ENCODE assay signal across 1 cellular context in the genomic region with DNA sequence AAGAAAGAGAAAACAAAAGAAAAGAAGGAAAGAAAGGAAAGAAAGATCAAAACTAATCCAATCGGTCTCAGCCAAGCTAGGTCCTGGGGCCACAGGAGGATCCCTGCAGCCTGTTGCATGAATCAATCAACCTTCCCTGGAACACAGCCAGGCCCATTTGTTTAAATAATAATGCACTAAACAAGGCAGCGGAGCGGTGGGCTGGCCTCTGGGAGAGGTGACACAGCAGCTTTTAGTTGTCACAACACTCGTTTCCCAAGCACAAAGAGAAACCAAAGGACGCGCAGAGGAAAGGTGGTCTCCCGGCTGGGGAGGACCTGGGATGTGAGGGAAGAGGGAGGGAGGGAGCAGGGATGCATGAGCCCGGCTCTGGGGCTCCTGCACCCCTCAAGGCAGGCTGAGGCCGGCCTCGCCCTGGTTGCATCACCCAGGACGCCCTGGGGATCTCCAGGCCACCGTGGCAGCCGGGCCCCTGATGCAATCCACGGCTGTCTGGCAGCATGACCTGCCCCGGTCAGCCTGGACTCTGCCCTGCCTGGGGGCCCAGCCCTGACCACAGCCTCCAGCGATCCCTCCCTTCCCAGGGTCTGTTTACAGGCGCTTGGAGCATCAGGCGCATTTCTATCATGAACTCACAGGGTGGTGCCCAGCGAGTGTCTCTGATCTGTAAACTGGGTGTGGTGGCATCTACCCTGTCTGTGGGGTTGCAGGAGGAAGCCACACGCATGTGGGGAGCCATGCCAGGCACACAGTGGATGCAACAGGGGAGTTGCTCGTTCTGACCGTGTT.
TF ChIP-seq lines count a peak whose summit lies in the region.

No MANE protein-coding gene starts in this region.

TF ChIP-seq in HepG2, 621 proteins besides CTCF, POLR2A, EP300 and RAD21 (continued from another document and continues in another):
- TF ChIP-seq, protein P1, sequence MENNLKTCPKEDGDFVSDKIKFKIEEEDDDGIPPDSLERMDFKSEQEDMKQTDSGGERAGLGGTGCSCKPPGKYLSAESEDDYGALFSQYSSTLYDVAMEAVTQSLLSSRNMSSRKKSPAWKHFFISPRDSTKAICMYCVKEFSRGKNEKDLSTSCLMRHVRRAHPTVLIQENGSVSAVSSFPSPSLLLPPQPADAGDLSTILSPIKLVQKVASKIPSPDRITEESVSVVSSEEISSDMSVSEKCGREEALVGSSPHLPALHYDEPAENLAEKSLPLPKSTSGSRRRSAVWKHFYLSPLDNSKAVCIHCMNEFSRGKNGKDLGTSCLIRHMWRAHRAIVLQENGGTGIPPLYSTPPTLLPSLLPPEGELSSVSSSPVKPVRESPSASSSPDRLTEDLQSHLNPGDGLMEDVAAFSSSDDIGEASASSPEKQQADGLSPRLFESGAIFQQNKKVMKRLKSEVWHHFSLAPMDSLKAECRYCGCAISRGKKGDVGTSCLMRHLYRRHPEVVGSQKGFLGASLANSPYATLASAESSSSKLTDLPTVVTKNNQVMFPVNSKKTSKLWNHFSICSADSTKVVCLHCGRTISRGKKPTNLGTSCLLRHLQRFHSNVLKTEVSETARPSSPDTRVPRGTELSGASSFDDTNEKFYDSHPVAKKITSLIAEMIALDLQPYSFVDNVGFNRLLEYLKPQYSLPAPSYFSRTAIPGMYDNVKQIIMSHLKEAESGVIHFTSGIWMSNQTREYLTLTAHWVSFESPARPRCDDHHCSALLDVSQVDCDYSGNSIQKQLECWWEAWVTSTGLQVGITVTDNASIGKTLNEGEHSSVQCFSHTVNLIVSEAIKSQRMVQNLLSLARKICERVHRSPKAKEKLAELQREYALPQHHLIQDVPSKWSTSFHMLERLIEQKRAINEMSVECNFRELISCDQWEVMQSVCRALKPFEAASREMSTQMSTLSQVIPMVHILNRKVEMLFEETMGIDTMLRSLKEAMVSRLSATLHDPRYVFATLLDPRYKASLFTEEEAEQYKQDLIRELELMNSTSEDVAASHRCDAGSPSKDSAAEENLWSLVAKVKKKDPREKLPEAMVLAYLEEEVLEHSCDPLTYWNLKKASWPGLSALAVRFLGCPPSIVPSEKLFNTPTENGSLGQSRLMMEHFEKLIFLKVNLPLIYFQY (CRISPR knock-in tag; IDR thresholded peaks at IDR 0.05; ENCODE audit: borderline replicate concordance): peak; percentile 76; the same call in 1 of the 2 replicates
- peak; percentile 9; the same call in 1 of the 2 replicates for TF ChIP-seq PHF20 (CRISPR knock-in tag; IDR thresholded peaks at IDR 0.05)
- TF ChIP-seq ZBTB8A (CRISPR knock-in tag; IDR thresholded peaks at IDR 0.05; ENCODE audit: borderline replicate concordance, low read depth): no peak; the same call in 1 of the 2 replicates
- TF ChIP-seq ZNF33A (CRISPR knock-in tag; IDR thresholded peaks at IDR 0.05; ENCODE audit: borderline replicate concordance): no peak
- peak; percentile 99 for TF ChIP-seq ZNF746 (CRISPR knock-in tag; IDR thresholded peaks at IDR 0.05)
- TF ChIP-seq ZNF850 (CRISPR knock-in tag; conservative IDR thresholded peaks at IDR 0.05): no peak
- TF ChIP-seq, protein P2, sequence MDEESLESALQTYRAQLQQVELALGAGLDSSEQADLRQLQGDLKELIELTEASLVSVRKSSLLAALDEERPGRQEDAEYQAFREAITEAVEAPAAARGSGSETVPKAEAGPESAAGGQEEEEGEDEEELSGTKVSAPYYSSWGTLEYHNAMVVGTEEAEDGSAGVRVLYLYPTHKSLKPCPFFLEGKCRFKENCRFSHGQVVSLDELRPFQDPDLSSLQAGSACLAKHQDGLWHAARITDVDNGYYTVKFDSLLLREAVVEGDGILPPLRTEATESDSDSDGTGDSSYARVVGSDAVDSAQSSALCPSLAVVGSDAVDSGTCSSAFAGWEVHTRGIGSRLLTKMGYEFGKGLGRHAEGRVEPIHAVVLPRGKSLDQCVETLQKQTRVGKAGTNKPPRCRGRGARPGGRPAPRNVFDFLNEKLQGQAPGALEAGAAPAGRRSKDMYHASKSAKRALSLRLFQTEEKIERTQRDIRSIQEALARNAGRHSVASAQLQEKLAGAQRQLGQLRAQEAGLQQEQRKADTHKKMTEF (CRISPR knock-in tag; IDR thresholded peaks at IDR 0.05): peak; percentile 99
- TF ChIP-seq ZNF816 (CRISPR knock-in tag; IDR thresholded peaks at IDR 0.05; ENCODE audit: borderline replicate concordance): no peak; the same call in 1 of the 2 replicates
- TF ChIP-seq PTBP1 (IDR thresholded peaks at IDR 0.05; ENCODE audit: low read depth, low read length, poor library complexity, severe bottlenecking): peak; percentile 53
- peak; percentile 96 for TF ChIP-seq HDAC2 (CRISPR knock-in tag; IDR thresholded peaks at IDR 0.05)
- peak; percentile 99 for TF ChIP-seq RELA (CRISPR knock-in tag; IDR thresholded peaks at IDR 0.05)
- TF ChIP-seq, protein P3, sequence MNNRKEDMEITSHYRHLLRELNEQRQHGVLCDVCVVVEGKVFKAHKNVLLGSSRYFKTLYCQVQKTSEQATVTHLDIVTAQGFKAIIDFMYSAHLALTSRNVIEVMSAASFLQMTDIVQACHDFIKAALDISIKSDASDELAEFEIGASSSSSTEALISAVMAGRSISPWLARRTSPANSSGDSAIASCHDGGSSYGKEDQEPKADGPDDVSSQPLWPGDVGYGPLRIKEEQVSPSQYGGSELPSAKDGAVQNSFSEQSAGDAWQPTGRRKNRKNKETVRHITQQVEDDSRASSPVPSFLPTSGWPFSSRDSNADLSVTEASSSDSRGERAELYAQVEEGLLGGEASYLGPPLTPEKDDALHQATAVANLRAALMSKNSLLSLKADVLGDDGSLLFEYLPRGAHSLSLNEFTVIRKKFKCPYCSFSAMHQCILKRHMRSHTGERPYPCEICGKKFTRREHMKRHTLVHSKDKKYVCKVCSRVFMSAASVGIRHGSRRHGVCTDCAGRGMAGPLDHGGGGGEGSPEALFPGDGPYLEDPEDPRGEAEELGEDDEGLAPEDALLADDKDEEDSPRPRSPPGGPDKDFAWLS (CRISPR knock-in tag; IDR thresholded peaks at IDR 0.05; ENCODE audit: borderline replicate concordance): peak; percentile 95
- peak; percentile 77 for TF ChIP-seq PHF8 (CRISPR knock-in tag; IDR thresholded peaks at IDR 0.05)
- TF ChIP-seq ZNF615 (CRISPR knock-in tag; IDR thresholded peaks at IDR 0.05; ENCODE audit: borderline replicate concordance): peak; percentile 72; the same call in 1 of the 2 replicates
- no peak for TF ChIP-seq ZNF256 (CRISPR knock-in tag; conservative IDR thresholded peaks at IDR 0.05)
- TF ChIP-seq MED13 (CRISPR knock-in tag; IDR thresholded peaks at IDR 0.05): no peak
- peak; percentile 73 for TF ChIP-seq ZMYM4 (CRISPR knock-in tag; IDR thresholded peaks at IDR 0.05)
- TF ChIP-seq, protein P4, sequence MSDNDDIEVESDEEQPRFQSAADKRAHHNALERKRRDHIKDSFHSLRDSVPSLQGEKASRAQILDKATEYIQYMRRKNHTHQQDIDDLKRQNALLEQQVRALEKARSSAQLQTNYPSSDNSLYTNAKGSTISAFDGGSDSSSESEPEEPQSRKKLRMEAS (IDR thresholded peaks at IDR 0.05): peak; percentile 94
- TF ChIP-seq POLR2AphosphoS2 (IDR thresholded peaks at IDR 0.05; ENCODE audit: low read depth, low read length): no peak
- TF ChIP-seq, protein P5, sequence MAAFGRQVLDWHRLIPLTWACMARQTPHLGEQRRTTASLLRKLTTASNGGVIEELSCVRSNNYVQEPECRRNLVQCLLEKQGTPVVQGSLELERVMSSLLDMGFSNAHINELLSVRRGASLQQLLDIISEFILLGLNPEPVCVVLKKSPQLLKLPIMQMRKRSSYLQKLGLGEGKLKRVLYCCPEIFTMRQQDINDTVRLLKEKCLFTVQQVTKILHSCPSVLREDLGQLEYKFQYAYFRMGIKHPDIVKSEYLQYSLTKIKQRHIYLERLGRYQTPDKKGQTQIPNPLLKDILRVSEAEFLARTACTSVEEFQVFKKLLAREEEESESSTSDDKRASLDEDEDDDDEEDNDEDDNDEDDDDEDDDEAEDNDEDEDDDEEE (CRISPR knock-in tag; IDR thresholded peaks at IDR 0.05): no peak
- TF ChIP-seq KLF6 (CRISPR knock-in tag; IDR thresholded peaks at IDR 0.05): peak; percentile 98; the same call in 1 of the 2 replicates
- TF ChIP-seq, protein P6, sequence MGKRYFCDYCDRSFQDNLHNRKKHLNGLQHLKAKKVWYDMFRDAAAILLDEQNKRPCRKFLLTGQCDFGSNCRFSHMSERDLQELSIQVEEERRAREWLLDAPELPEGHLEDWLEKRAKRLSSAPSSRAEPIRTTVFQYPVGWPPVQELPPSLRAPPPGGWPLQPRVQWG (CRISPR knock-in tag; IDR thresholded peaks at IDR 0.05; ENCODE audit: borderline replicate concordance, low read depth): no peak
- no peak for TF ChIP-seq KLF15 (CRISPR knock-in tag; IDR thresholded peaks at IDR 0.05; ENCODE audit: borderline replicate concordance)
- TF ChIP-seq KAT2B (IDR thresholded peaks at IDR 0.05; ENCODE audit: borderline replicate concordance, low read depth, low read length): no peak
- TF ChIP-seq ZNF619 (CRISPR knock-in tag; IDR thresholded peaks at IDR 0.05): peak; percentile 92; the same call in 1 of the 2 replicates
- TF ChIP-seq HMG20B (CRISPR knock-in tag; conservative IDR thresholded peaks at IDR 0.05): peak; percentile 89; the same call in 1 of the 2 replicates
- TF ChIP-seq, protein P7, sequence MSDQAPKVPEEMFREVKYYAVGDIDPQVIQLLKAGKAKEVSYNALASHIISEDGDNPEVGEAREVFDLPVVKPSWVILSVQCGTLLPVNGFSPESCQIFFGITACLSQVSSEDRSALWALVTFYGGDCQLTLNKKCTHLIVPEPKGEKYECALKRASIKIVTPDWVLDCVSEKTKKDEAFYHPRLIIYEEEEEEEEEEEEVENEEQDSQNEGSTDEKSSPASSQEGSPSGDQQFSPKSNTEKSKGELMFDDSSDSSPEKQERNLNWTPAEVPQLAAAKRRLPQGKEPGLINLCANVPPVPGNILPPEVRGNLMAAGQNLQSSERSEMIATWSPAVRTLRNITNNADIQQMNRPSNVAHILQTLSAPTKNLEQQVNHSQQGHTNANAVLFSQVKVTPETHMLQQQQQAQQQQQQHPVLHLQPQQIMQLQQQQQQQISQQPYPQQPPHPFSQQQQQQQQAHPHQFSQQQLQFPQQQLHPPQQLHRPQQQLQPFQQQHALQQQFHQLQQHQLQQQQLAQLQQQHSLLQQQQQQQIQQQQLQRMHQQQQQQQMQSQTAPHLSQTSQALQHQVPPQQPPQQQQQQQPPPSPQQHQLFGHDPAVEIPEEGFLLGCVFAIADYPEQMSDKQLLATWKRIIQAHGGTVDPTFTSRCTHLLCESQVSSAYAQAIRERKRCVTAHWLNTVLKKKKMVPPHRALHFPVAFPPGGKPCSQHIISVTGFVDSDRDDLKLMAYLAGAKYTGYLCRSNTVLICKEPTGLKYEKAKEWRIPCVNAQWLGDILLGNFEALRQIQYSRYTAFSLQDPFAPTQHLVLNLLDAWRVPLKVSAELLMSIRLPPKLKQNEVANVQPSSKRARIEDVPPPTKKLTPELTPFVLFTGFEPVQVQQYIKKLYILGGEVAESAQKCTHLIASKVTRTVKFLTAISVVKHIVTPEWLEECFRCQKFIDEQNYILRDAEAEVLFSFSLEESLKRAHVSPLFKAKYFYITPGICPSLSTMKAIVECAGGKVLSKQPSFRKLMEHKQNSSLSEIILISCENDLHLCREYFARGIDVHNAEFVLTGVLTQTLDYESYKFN (CRISPR knock-in tag; conservative IDR thresholded peaks at IDR 0.05): peak; percentile 99
- TF ChIP-seq ZNF496 (CRISPR knock-in tag; IDR thresholded peaks at IDR 0.05; ENCODE audit: insufficient replicate concordance): no peak
- TF ChIP-seq, protein P8, sequence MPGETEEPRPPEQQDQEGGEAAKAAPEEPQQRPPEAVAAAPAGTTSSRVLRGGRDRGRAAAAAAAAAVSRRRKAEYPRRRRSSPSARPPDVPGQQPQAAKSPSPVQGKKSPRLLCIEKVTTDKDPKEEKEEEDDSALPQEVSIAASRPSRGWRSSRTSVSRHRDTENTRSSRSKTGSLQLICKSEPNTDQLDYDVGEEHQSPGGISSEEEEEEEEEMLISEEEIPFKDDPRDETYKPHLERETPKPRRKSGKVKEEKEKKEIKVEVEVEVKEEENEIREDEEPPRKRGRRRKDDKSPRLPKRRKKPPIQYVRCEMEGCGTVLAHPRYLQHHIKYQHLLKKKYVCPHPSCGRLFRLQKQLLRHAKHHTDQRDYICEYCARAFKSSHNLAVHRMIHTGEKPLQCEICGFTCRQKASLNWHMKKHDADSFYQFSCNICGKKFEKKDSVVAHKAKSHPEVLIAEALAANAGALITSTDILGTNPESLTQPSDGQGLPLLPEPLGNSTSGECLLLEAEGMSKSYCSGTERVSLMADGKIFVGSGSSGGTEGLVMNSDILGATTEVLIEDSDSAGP (CRISPR knock-in tag; IDR thresholded peaks at IDR 0.05; ENCODE audit: borderline replicate concordance): peak; percentile 97
- peak; percentile 84 for TF ChIP-seq MAFG (CRISPR knock-in tag; IDR thresholded peaks at IDR 0.05)
- peak; percentile 77; the same call in 1 of the 2 replicates for TF ChIP-seq ZBTB3 (CRISPR knock-in tag; IDR thresholded peaks at IDR 0.05; ENCODE audit: borderline replicate concordance, low read depth)
- TF ChIP-seq, protein P9, sequence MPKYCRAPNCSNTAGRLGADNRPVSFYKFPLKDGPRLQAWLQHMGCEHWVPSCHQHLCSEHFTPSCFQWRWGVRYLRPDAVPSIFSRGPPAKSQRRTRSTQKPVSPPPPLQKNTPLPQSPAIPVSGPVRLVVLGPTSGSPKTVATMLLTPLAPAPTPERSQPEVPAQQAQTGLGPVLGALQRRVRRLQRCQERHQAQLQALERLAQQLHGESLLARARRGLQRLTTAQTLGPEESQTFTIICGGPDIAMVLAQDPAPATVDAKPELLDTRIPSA (CRISPR knock-in tag; IDR thresholded peaks at IDR 0.05; ENCODE audit: borderline replicate concordance): no peak
- peak; percentile 97 for TF ChIP-seq IRF2 (CRISPR knock-in tag; IDR thresholded peaks at IDR 0.05)
- no peak for TF ChIP-seq BRCA1 (CRISPR knock-in tag; IDR thresholded peaks at IDR 0.05)
- peak; percentile 91 for TF ChIP-seq TBL1XR1 (IDR thresholded peaks at IDR 0.05; ENCODE audit: borderline replicate concordance, low read length, partially characterized antibody)
- TF ChIP-seq TCF7 (IDR thresholded peaks at IDR 0.05; ENCODE audit: low read depth): no peak
- TF ChIP-seq ERF (CRISPR knock-in tag; IDR thresholded peaks at IDR 0.05): peak; percentile 93
- no peak for TF ChIP-seq ZNF773 (CRISPR knock-in tag; IDR thresholded peaks at IDR 0.05; ENCODE audit: borderline replicate concordance)
- 0 out of 2 replicates have a peak, but pooled peaks have one; percentile 14 for TF ChIP-seq RFX5 (IDR thresholded peaks at IDR 0.05; ENCODE audit: low read depth, low read length)
- TF ChIP-seq, protein P10, sequence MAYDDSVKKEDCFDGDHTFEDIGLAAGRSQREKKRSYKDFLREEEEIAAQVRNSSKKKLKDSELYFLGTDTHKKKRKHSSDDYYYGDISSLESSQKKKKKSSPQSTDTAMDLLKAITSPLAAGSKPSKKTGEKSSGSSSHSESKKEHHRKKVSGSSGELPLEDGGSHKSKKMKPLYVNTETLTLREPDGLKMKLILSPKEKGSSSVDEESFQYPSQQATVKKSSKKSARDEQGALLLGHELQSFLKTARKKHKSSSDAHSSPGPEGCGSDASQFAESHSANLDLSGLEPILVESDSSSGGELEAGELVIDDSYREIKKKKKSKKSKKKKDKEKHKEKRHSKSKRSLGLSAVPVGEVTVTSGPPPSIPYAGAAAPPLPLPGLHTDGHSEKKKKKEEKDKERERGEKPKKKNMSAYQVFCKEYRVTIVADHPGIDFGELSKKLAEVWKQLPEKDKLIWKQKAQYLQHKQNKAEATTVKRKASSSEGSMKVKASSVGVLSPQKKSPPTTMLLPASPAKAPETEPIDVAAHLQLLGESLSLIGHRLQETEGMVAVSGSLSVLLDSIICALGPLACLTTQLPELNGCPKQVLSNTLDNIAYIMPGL (CRISPR knock-in tag; IDR thresholded peaks at IDR 0.05; ENCODE audit: borderline replicate concordance in 1 of 2, low read depth in 1 of 2): peak; percentile 65 to 66; a peak in 3 of 4 replicates
- TF ChIP-seq ZNF556 (CRISPR knock-in tag; IDR thresholded peaks at IDR 0.05; ENCODE audit: borderline replicate concordance): peak; percentile 95
- TF ChIP-seq ZNF3 (CRISPR knock-in tag; IDR thresholded peaks at IDR 0.05): peak; percentile 64
